Comparison of ENCODE assay signal across 12 cellular contexts in the genomic region with DNA sequence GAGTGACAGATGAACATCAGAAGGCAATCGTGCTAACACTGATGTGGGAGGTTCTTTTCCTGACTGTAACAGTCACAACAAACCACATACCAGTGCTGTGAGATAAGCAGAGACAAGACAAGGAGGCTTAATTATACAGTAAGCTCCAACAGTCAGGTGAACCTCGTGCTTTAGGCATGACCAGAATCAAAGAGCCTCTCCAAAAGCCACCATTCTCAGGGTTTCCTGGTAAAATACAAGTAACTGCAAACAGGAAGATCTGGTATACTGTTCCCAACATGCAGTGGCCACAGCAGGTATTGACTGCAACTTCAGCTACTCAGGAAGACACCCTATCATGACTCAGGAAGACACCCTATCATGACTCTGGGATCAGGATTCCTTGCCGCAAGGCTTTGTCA. TPM values are rescaled to one million over a fixed set of nuclear protein-coding genes. Genes with fewer than 3 reads are reported as not detected.
DNase-seq lines count a peak whose midpoint lies in the region; ATAC-seq, FAIRE-seq and TF ChIP-seq lines count a peak whose summit lies in the region.
"Had no signal": no experiment of that assay in that cellular context is flagged by ENCODE, and none has a peak within 500 bp of the region (broad histone marks: within the 10 kb centered on the region; RNA-seq: fewer than 3 reads in every experiment).

No MANE protein-coding gene starts in this region.

- H3K9me3 Mint-ChIP-seq in astrocyte (ENCODE audit: unreplicated experiment) = no peaks in the 10 kb centered on the region
- H3K9me3 Mint-ChIP-seq: naive B cell had no signal

- H3K4me3 ChIP-seq in astrocyte (ENCODE audit: insufficient read depth, low read depth, low read length) (no peak overlapping the region), mesendoderm (ENCODE audit: low read length) (no peak overlapping the region)
- H3K4me3 ChIP-seq: heart left ventricle had no signal

- DNase-seq in ELR (ENCODE audit: low read depth) = peak; percentile 54
- DNase-seq in HTR-8/SVneo (ENCODE audit: insufficient read length, low spot score) = no peak
- no peak for DNase-seq in astrocyte (ENCODE audit: low read depth)
- DNase-seq in mesendoderm = peak; percentile 93
- DNase-seq in RWPE1 (ENCODE audit: low spot score) = no peak
- no peak for DNase-seq in GM19238 (ENCODE audit: insufficient read length, low spot score)
- no peak for DNase-seq in NCI-H1417 treated with DMSO at 0.1 percent for 48 hours (lab: John Stamatoyannopoulos, UW)
- DNase-seq: cerebellar nuclear complex, heart left ventricle, naive B cell, NCI-H526 treated with DMSO at 0.1 percent for 48 hours had no signal

- FAIRE-seq in HTR-8/SVneo (lab: Jason Lieb, UNC) (peak; percentile 23), astrocyte (lab: Jason Lieb, UNC) (no peak)

- H2BK15ac ChIP-seq in mesendoderm (replicated peaks; ENCODE audit: low read depth) = no peak overlapping the region

- CTCF ChIA-PET in RWPE1 (lab: Yijun Ruan, JAX) = interaction anchor here (0.7 to 4.0 kb wide), 3 partner anchors 21 to 186 kb away, joined by 3 to 41 read pairs (median 7); no protein-coding TSS in a partner anchor

- no peak overlapping the region for H2BK120ac ChIP-seq in mesendoderm (ENCODE audit: low read depth, low read length)

- peak overlapping the region; percentile 77 for H3K18ac ChIP-seq in mesendoderm (ENCODE audit: low read length)

- POLR2A ChIA-PET in RWPE1 (lab: Yijun Ruan, JAX; ENCODE audit: low non-redundant PET) = no interaction called here

- H3K4me3 Mint-ChIP-seq in astrocyte (ENCODE audit: unreplicated experiment) = peak overlapping the region; percentile 36
- H3K4me3 Mint-ChIP-seq: naive B cell had no signal

- H2BK5ac ChIP-seq in mesendoderm (ENCODE audit: low read length) = no peak overlapping the region

- H3K4me2 ChIP-seq in astrocyte (ENCODE audit: low read length) = no peak overlapping the region
- no peak overlapping the region for H3K4me2 ChIP-seq in mesendoderm (ENCODE audit: low read length)

- H3K23ac ChIP-seq in mesendoderm (ENCODE audit: low read length) = no peak overlapping the region

- H3K27ac ChIP-seq in astrocyte (ENCODE audit: low read depth, low read length) (no peak overlapping the region), mesendoderm (ENCODE audit: low read depth, low read length) (peak overlapping the region; percentile 38), RWPE1 (no peak overlapping the region)
- H3K27ac ChIP-seq: heart left ventricle had no signal

- H4K8ac ChIP-seq in mesendoderm (ENCODE audit: low read depth, low read length) = no peak overlapping the region

- no peaks in the 10 kb centered on the region for H3K27me3 Mint-ChIP-seq in astrocyte (ENCODE audit: low read depth, unreplicated experiment)

- no peak overlapping the region for H3K4ac ChIP-seq in mesendoderm (ENCODE audit: low read depth, low read length)

- peak overlapping the region; percentile 84 for H3K27ac Mint-ChIP-seq in astrocyte (ENCODE audit: unreplicated experiment)
- H3K27ac Mint-ChIP-seq: naive B cell had no signal

- no peaks in the 10 kb centered on the region for H3K27me3 ChIP-seq in astrocyte (ENCODE audit: insufficient read depth, low read length)
- no peaks in the 10 kb centered on the region for H3K27me3 ChIP-seq in mesendoderm (ENCODE audit: insufficient read depth, low read length, poor library complexity)

- TF ChIP-seq CTCF in astrocyte (IDR thresholded peaks at IDR 0.05; ENCODE audit: insufficient read depth, low read depth, low read length) (no peak), RWPE1 (conservative IDR thresholded peaks at IDR 0.05; ENCODE audit: low read depth) (no peak)

- no peak overlapping the region for H2AFZ ChIP-seq in astrocyte (ENCODE audit: low read depth, low read length)

- H3K36me3 Mint-ChIP-seq in astrocyte (ENCODE audit: low read depth, unreplicated experiment) = peaks cover 2% of the 10 kb centered on the region
- H3K36me3 Mint-ChIP-seq: naive B cell had no signal

- H4K5ac ChIP-seq in mesendoderm (ENCODE audit: low read length) = no peak overlapping the region

- H3K79me1 ChIP-seq in mesendoderm (ENCODE audit: low read length) = no peaks in the 10 kb centered on the region

- H3K4me1 ChIP-seq in astrocyte (ENCODE audit: insufficient read depth, low read length) (peaks cover 2% of the 10 kb centered on the region), mesendoderm (ENCODE audit: control insufficient read depth, low read depth, low read length) (peaks cover 3% of the 10 kb centered on the region)

- no peak overlapping the region for H3K56ac ChIP-seq in mesendoderm (ENCODE audit: low read length)

- WGBS in mesendoderm (ENCODE audit: extremely low coverage, insufficient coverage, low lambda C conversion rate) = no CpG with 5 or more reads among the region's 3 CpGs

- no peak for ATAC-seq in GM21528 (IDR thresholded peaks at IDR 0.05; ENCODE audit: low FRiP score, unreplicated experiment)
- ATAC-seq: heart left ventricle had no signal

- H3K36me3 ChIP-seq in astrocyte (ENCODE audit: insufficient read depth, low read length) (no peaks in the 10 kb centered on the region), mesendoderm (ENCODE audit: control insufficient read depth, insufficient read depth, low read length) (no peaks in the 10 kb centered on the region)

- peaks cover 24% of the 10 kb centered on the region for H3K4me1 Mint-ChIP-seq in astrocyte (ENCODE audit: low read depth, unreplicated experiment)

- H3K79me2 ChIP-seq in astrocyte (ENCODE audit: insufficient read depth, low read length) (no peaks in the 10 kb centered on the region), mesendoderm (ENCODE audit: control insufficient read depth, insufficient read depth, low read length) (no peaks in the 10 kb centered on the region)

- no peak overlapping the region for H3K9ac ChIP-seq in astrocyte (ENCODE audit: low read length)
- no peak overlapping the region for H3K9ac ChIP-seq in mesendoderm (ENCODE audit: low read length)

- H4K20me1 ChIP-seq in astrocyte (ENCODE audit: insufficient read depth, low read length) = no peaks in the 10 kb centered on the region

- no peaks in the 10 kb centered on the region for H3K9me3 ChIP-seq in astrocyte (ENCODE audit: insufficient read depth, low read depth, low read length)
- H3K9me3 ChIP-seq: heart left ventricle had no signal

- no peak overlapping the region for H2AK5ac ChIP-seq in mesendoderm (ENCODE audit: low read length)

RNA-seq across cellular contexts. Expression of a gene that starts 47.3 kb away (rescaled TPM):
- 36.4 and 37.2 TPM in 2 replicates for total RNA-seq in astrocyte
- polyA plus RNA-seq in mesendoderm (2013, experiment 1 of 2) = 30.2 TPM
- 30.9 TPM for polyA plus RNA-seq in mesendoderm (2013, experiment 2 of 2)

Comparison
In these comparisons a context has a peak if more than half of its experiments do, and no peak if none do; other contexts are left out.
1. DNase-seq: peak in ELR (single experiment) and mesendoderm (single experiment); none in HTR-8/SVneo (single experiment), astrocyte (single experiment), RWPE1 (single experiment), GM19238 (single experiment) and NCI-H1417 treated with DMSO at 0.1 percent for 48 hours (single experiment).